9 cellular contexts compared by ENCODE assay signal in the genomic region with DNA sequence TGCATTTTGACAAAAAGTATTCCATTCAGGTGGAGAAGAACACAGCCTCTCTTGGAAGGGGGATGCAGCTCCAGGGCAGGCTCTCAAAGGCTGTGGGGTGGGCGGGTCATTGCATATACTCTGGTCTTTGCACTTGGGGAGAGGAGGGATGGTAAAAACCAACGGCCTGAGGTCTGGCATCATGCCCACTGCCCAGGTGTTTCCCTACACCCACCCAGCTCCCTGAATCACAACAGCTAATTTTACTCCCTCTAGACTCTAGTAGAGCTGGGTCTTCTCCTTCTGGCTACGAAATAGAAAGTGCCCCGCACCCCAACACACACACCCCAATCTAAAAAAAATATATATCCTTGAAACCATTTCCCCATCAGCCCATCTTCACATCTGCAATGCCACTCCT. TPM values are rescaled to one million over a fixed set of nuclear protein-coding genes. Genes with fewer than 3 reads are reported as not detected.
A peak's percentile ranks its signal among the peaks of the same experiment; 100 is the strongest.
DNase-seq lines count a peak whose midpoint lies in the region; ATAC-seq and TF ChIP-seq lines count a peak whose summit lies in the region.
"Had no signal": no experiment of that assay in that cellular context is flagged by ENCODE, and none has a peak within 500 bp of the region (broad histone marks: within the 10 kb centered on the region; RNA-seq: fewer than 3 reads in every experiment).

No MANE protein-coding gene starts in this region.

- H3K36me3 Mint-ChIP-seq in GM23338 (ENCODE audit: low read depth), result no peaks in the 10 kb centered on the region; the same call in 2 of the 3 replicates

- H3K27me3 ChIP-seq in GM23338 (ENCODE audit: insufficient read depth) (peaks cover 13% of the 10 kb centered on the region), NT2/D1 (ENCODE audit: insufficient read depth, insufficient read length) (peaks cover 11% of the 10 kb centered on the region), stomach (peaks cover 0 to 36% (median 8%) of the 10 kb centered on the region in 3 donors), Karpas-422 (ENCODE audit: low read length) (no peaks in the 10 kb centered on the region)

- H3K27ac ChIP-seq in GM23338 (ENCODE audit: low read depth), result no peak overlapping the region
- no peak overlapping the region for H3K27ac ChIP-seq in stomach
- no peak overlapping the region for H3K27ac ChIP-seq in Karpas-422 (ENCODE audit: low read length)

- H3K4me3 ChIP-seq in GM23338, result peak overlapping the region; percentile 94
- H3K4me3 ChIP-seq in NT2/D1 (ENCODE audit: insufficient read length, low read depth), result peak overlapping the region; percentile 66
- H3K4me3 ChIP-seq in fibroblast of villous mesenchyme (ENCODE audit: low read depth, low read length), result peak overlapping the region; percentile 90
- peak overlapping the region; percentile 88 for H3K4me3 ChIP-seq in retinal pigment epithelial cell (ENCODE audit: low read length)
- peak overlapping the region in 2 of 4 donors; percentile 53 to 54 for H3K4me3 ChIP-seq in stomach
- no peak overlapping the region for H3K4me3 ChIP-seq in Karpas-422 (ENCODE audit: low read length)

- no peak for TF ChIP-seq POLR2A in stomach (IDR thresholded peaks at IDR 0.05)

- H4K20me1 ChIP-seq in GM23338 (replicated peaks; ENCODE audit: insufficient read depth) (no peaks in the 10 kb centered on the region; the same call in 1 of the 2 replicates), Karpas-422 (ENCODE audit: insufficient read depth, low read depth, low read length) (no peaks in the 10 kb centered on the region)

- H3K27me3 Mint-ChIP-seq in GM23338 (ENCODE audit: insufficient read depth, low read depth, poor library complexity), result peaks cover 25% of the 10 kb centered on the region

- no peak for ATAC-seq in GM23338

- H3K4me1 ChIP-seq in GM23338 (ENCODE audit: insufficient read depth), result peaks cover 21% of the 10 kb centered on the region
- no peaks in the 10 kb centered on the region for H3K4me1 ChIP-seq in NT2/D1 (ENCODE audit: insufficient read depth, insufficient read length)
- H3K4me1 ChIP-seq in stomach, result peaks cover 7 to 17% (median 16%) of the 10 kb centered on the region in 4 donors
- H3K4me1 ChIP-seq in Karpas-422 (ENCODE audit: low read length), result no peaks in the 10 kb centered on the region

- H2AFZ ChIP-seq in GM23338 (peak overlapping the region; percentile 99), Karpas-422 (ENCODE audit: low read length) (no peak overlapping the region)

- no peaks in the 10 kb centered on the region for H3K79me2 ChIP-seq in GM23338 (replicated peaks; ENCODE audit: insufficient read depth)
- no peaks in the 10 kb centered on the region for H3K79me2 ChIP-seq in Karpas-422 (ENCODE audit: low read length)

- H3K9ac ChIP-seq in NT2/D1 (ENCODE audit: insufficient read length, low read depth) (peak overlapping the region; percentile 83), Karpas-422 (ENCODE audit: low read length) (no peak overlapping the region)

- no peak for TF ChIP-seq EP300 in stomach (IDR thresholded peaks at IDR 0.05)

- H3K36me3 ChIP-seq in GM23338 (ENCODE audit: insufficient read depth) (no peaks in the 10 kb centered on the region), NT2/D1 (ENCODE audit: insufficient read depth, insufficient read length, low read length) (no peaks in the 10 kb centered on the region), stomach (no peaks in the 10 kb centered on the region), Karpas-422 (ENCODE audit: insufficient read depth, low read length) (no peaks in the 10 kb centered on the region)

- intact Hi-C loops in stomach (cut with DNase I; ENCODE audit: low total_unique reads), result no loop called here

- H3K27ac Mint-ChIP-seq in GM23338, result no peak overlapping the region
- H3K27ac Mint-ChIP-seq: dendritic cell treated with granulocyte-macrophage colony-stimulating factor and Interleukin-4, amounts not matched to agents 40 ng/mL and 50 ng/mL, for 4 days had no signal

- H3K9me2 ChIP-seq in GM23338 (ENCODE audit: insufficient read depth) (peaks cover 8% of the 10 kb centered on the region; the same call in 1 of the 2 replicates), Karpas-422 (replicated peaks; ENCODE audit: insufficient read depth, low read length) (no peaks in the 10 kb centered on the region)

- TF ChIP-seq CTCF in GM23338 (conservative IDR thresholded peaks at IDR 0.05; ENCODE audit: low read depth in 2 of 2) (no peak), fibroblast of villous mesenchyme (IDR thresholded peaks at IDR 0.05; ENCODE audit: insufficient read depth, low read depth, low read length) (no peak), retinal pigment epithelial cell (conservative IDR thresholded peaks at IDR 0.05; ENCODE audit: low read depth, low read length) (no peak), stomach (IDR thresholded peaks at IDR 0.05) (no peak)

- 59 to 70% (median 62%) methylated on average over 4 of the region's 4 CpGs for WGBS in stomach, 5 donors

- DNase-seq in GM23338 (ENCODE audit: low spot score) (no peak), NT2/D1 (ENCODE audit: low read depth, low spot score) (no peak), fibroblast of villous mesenchyme (ENCODE audit: low read depth) (no peak), retinal pigment epithelial cell (ENCODE audit: low read depth) (no peak), stomach (no peak), Karpas-422 (no peak), HuH-7.5 (ENCODE audit: low spot score) (no peak)
- DNase-seq: NCI-H2107 had no signal

- H3K9me3 ChIP-seq in NT2/D1 (ENCODE audit: insufficient read depth, low read length), result peaks cover 10% of the 10 kb centered on the region; the same call in 1 of the 2 replicates
- no peaks in the 10 kb centered on the region for H3K9me3 ChIP-seq in stomach
- no peaks in the 10 kb centered on the region for H3K9me3 ChIP-seq in Karpas-422 (ENCODE audit: low read length)

- 0 out of 2 replicates have a peak, but pooled peaks cover 7% of the 10 kb centered on the region for H3F3A ChIP-seq in GM23338 (replicated peaks; ENCODE audit: low read depth)

- H3K4me1 Mint-ChIP-seq in GM23338, result peaks cover 23% of the 10 kb centered on the region

- H3K4me3 Mint-ChIP-seq in GM23338, result peak overlapping the region; percentile 83

- no peaks in the 10 kb centered on the region; the same call in 2 of the 3 replicates for H3K9me3 Mint-ChIP-seq in GM23338
- H3K9me3 Mint-ChIP-seq: dendritic cell treated with granulocyte-macrophage colony-stimulating factor and Interleukin-4, amounts not matched to agents 40 ng/mL and 50 ng/mL, for 4 days had no signal

- H3K4me2 ChIP-seq in GM23338, result peak overlapping the region; percentile 96
- H3K4me2 ChIP-seq in Karpas-422 (ENCODE audit: low read depth, low read length, poor library complexity, severe bottlenecking), result no peak overlapping the region

TF ChIP-seq in GM23338, 12 proteins besides CTCF, POLR2A, EP300 and RAD21:
- TF ChIP-seq REST (IDR thresholded peaks at IDR 0.05; ENCODE audit: unreplicated experiment), result no peak

RNA-seq across cellular contexts. Expression of gene MYLK, which starts 1.0 kb away (rescaled TPM):
- 16.2 and 17.9 TPM in 2 replicates for total RNA-seq in GM23338 (2014; rRNA removed; shearing (Covaris generic))
- 11.5 and 13.2 TPM in 2 replicates for polyA plus RNA-seq in GM23338 (2016; fragmentation: Nextera tagmentation; extraction: Ambion mirVana)
- 558 and 807 TPM in 2 replicates for total RNA-seq in fibroblast of villous mesenchyme
- 100 to 1,000 TPM; 197 to 916 (median 689) TPM for total RNA-seq in stomach
- 100 to 1,000 TPM in 1 of 3 donors, 10 to 100 TPM in 2; 35.1 to 118 (median 68.0) TPM for polyA plus RNA-seq in stomach
- 0.18 and 0.63 TPM in 2 replicates for total RNA-seq in Karpas-422 (2014; rRNA removed; shearing (Covaris generic); ENCODE audit: low replicate concordance)

Comparison
In these comparisons a context has a peak if more than half of its experiments do, and no peak if none do; other contexts are left out.
1. RNA of gene MYLK, which starts 1.0 kb away (total RNA-seq): 558 to 807 TPM in fibroblast of villous mesenchyme, 197 to 916 TPM in stomach and 16.2 to 17.9 TPM in GM23338; 0.18 to 0.63 TPM in Karpas-422; every median in the first group is over 10 times any median in the second.